Comparison of ENCODE assay signal across 29 cellular contexts in genomic region chr16:13913374-13914292, GRCh38.
"Had no signal": no experiment of that assay in that cellular context is flagged by ENCODE, and none has a peak within 500 bp of the region (broad histone marks: within the 10 kb centered on the region; RNA-seq: fewer than 3 reads in every experiment).

No MANE protein-coding gene starts in this region.

- H3K27ac ChIP-seq: esophagus muscularis mucosa, foreskin keratinocyte, pancreas, prostate gland, spleen, suprapubic skin, upper lobe of right lung, WERI-Rb-1 had no signal

- H3K4me1 ChIP-seq: foreskin keratinocyte, prostate gland, spleen, upper lobe of right lung had no signal

- H3K27me3 ChIP-seq: esophagus muscularis mucosa, foreskin keratinocyte, heart left ventricle, pancreas, suprapubic skin, tibial artery, upper lobe of right lung had no signal

- H3K9me3 ChIP-seq: pancreas, prostate gland, suprapubic skin, tibial artery, upper lobe of right lung had no signal

- DNase-seq: activated CD4-positive, alpha-beta memory T cell treated with anti-CD3 and anti-CD28 coated beads for 36 hours; activated CD4-positive, alpha-beta T cell treated with anti-CD3 and anti-CD28 coated beads for 48 hours; activated CD8-positive, alpha-beta memory T cell treated with anti-CD3 and anti-CD28 coated beads, Interleukin-2, amount 50 U/mL, for 48 hours; activated gamma-delta T cell; activated naive CD4-positive, alpha-beta T cell treated with anti-CD3 and anti-CD28 coated beads, Interleukin-2, amount 50 U/mL, for 16 hours; activated naive CD8-positive, alpha-beta T cell treated with anti-CD3 and anti-CD28 coated beads, Interleukin-2, amount 50 U/mL, for 24 hours; activated T-cell treated with anti-CD3 and anti-CD28 coated beads, Interleukin-2, amount 50 U/mL, for 24 hours; amygdala; endodermal cell; foreskin keratinocyte; heart left ventricle; hypothalamus; immature natural killer cell; kidney; naive thymus-derived CD4-positive, alpha-beta T cell; nucleus accumbens; pancreas; spleen; stimulated activated naive CD4-positive, alpha-beta T cell; T-helper 17 cell; T1000; tibial artery; upper lobe of right lung; WERI-Rb-1 had no signal

- H3K36me3 ChIP-seq: esophagus muscularis mucosa, heart left ventricle, pancreas, prostate gland, spleen, suprapubic skin, tibial artery, upper lobe of right lung, WERI-Rb-1 had no signal

- ATAC-seq: activated CD4-positive, CD25-positive, alpha-beta regulatory T cell treated with anti-CD3 and anti-CD28 coated beads, Interleukin-2, amount 50 U/mL, for 24 hours; activated naive CD8-positive, alpha-beta T cell treated with anti-CD3 and anti-CD28 coated beads, Interleukin-2, amount 50 U/mL, for 24 hours; foreskin keratinocyte; naive thymus-derived CD4-positive, alpha-beta T cell; pancreas; T-helper 17 cell; upper lobe of right lung had no signal

- FAIRE-seq: bronchial epithelial cell, kidney, pancreas had no signal

- H3K4me3 ChIP-seq: esophagus muscularis mucosa, heart left ventricle, pancreas, prostate gland, spleen, suprapubic skin, tibial artery, upper lobe of right lung had no signal
